In genomic region chr1:11736746-11737639, GRCh38 we compare ENCODE assay signal across 8 cellular contexts. TPM values are rescaled to one million over a fixed set of nuclear protein-coding genes. Genes with fewer than 3 reads are reported as not detected.
A peak's percentile ranks its signal among the peaks of the same experiment; 100 is the strongest.
DNase-seq lines count a peak whose midpoint lies in the region; ATAC-seq, FAIRE-seq and TF ChIP-seq lines count a peak whose summit lies in the region.

No MANE protein-coding gene starts in this region.

- peaks cover 74% of the 10 kb centered on the region for H3K4me1 ChIP-seq in BLaER1

- peak overlapping the region; percentile 77 for H3K9ac ChIP-seq in BLaER1

- H4K20me1 ChIP-seq in BLaER1 = peaks cover 61% of the 10 kb centered on the region

- H3K27ac ChIP-seq in BLaER1 = peak overlapping the region; percentile 76

- peak overlapping the region; percentile 95 for H3K4me3 ChIP-seq in BLaER1
- peak overlapping the region; percentile 98 for H3K4me3 ChIP-seq in fibroblast of pulmonary artery (replicated peaks; ENCODE audit: low read depth, low read length)

- H3K27me3 ChIP-seq in BLaER1 = peaks cover 4% of the 10 kb centered on the region; the same call in 1 of the 2 replicates

- intact Hi-C loops in activated T-helper 1 cell treated with anti-CD3 and anti-CD28 coated beads, Interleukin-12 subunit alpha, Interleukin-12 subunit beta, Interleukin-2, Interleukin-4 antibody, amounts not matched to agents 30 ng/mL and 10 ng/mL and 1 ng/mL, durations not matched to agents 14 hours and 24 hours and 36 hours (cut with micrococcal nuclease) = loop anchor here (1.0 to 10.0 kb wide), 6 partner anchors 56 to 672 kb away; partner anchors contain the start of genes CLCN6, FBXO2, FBXO44 and MAD2L2

- FAIRE-seq in urothelium cell line (lab: Jason Lieb, UNC) = no peak

- H3K36me3 ChIP-seq in BLaER1 = no peaks in the 10 kb centered on the region

- no peaks in the 10 kb centered on the region for H3K27me3 Mint-ChIP-seq in activated T-helper 1 cell treated with anti-CD3 and anti-CD28 coated beads, Interleukin-12 subunit alpha, Interleukin-12 subunit beta, Interleukin-2, Interleukin-4 antibody, amounts not matched to agents 30 ng/mL and 10 ng/mL and 1 ng/mL, durations not matched to agents 14 hours and 24 hours and 36 hours (ENCODE audit: insufficient read depth)
- H3K27me3 Mint-ChIP-seq in nephron (ENCODE audit: low read depth) = no peaks in the 10 kb centered on the region

- TF ChIP-seq CTCF in fibroblast of pulmonary artery (IDR thresholded peaks at IDR 0.05; ENCODE audit: low read length, missing control alignments) (no peak), nephron (IDR thresholded peaks at IDR 0.05; ENCODE audit: unreplicated experiment in 3 of 3) (no peak)

- peaks cover 68% of the 10 kb centered on the region for H3K4me1 Mint-ChIP-seq in activated T-helper 1 cell treated with anti-CD3 and anti-CD28 coated beads, Interleukin-12 subunit alpha, Interleukin-12 subunit beta, Interleukin-2, Interleukin-4 antibody, amounts not matched to agents 30 ng/mL and 10 ng/mL and 1 ng/mL, durations not matched to agents 14 hours and 24 hours and 36 hours (ENCODE audit: low read depth)
- peaks cover 18% of the 10 kb centered on the region for H3K4me1 Mint-ChIP-seq in nephron

- no peaks in the 10 kb centered on the region for H3K9me3 Mint-ChIP-seq in activated T-helper 1 cell treated with anti-CD3 and anti-CD28 coated beads, Interleukin-12 subunit alpha, Interleukin-12 subunit beta, Interleukin-2, Interleukin-4 antibody, amounts not matched to agents 30 ng/mL and 10 ng/mL and 1 ng/mL, durations not matched to agents 14 hours and 24 hours and 36 hours
- H3K9me3 Mint-ChIP-seq in nephron = no peaks in the 10 kb centered on the region

- ATAC-seq in GM21786 (IDR thresholded peaks at IDR 0.05; ENCODE audit: unreplicated experiment) (peak; percentile 35), HG02678 (IDR thresholded peaks at IDR 0.05; ENCODE audit: unreplicated experiment) (no peak)

- H3K27ac Mint-ChIP-seq in activated T-helper 1 cell treated with anti-CD3 and anti-CD28 coated beads, Interleukin-12 subunit alpha, Interleukin-12 subunit beta, Interleukin-2, Interleukin-4 antibody, amounts not matched to agents 30 ng/mL and 10 ng/mL and 1 ng/mL, durations not matched to agents 14 hours and 24 hours and 36 hours = peak overlapping the region; percentile 35
- peak overlapping the region; percentile 61 to 79 (median 71) for H3K27ac Mint-ChIP-seq in nephron

- peak overlapping the region; percentile 100 for H3K4me2 ChIP-seq in BLaER1

- DNase-seq in NCI-H82 treated with DMSO at 0.1 percent for 48 hours (lab: John Stamatoyannopoulos, UW; ENCODE audit: unreplicated experiment) (peak; percentile 40), fibroblast of pulmonary artery (ENCODE audit: low read depth) (peak; percentile 94), urothelium cell line (ENCODE audit: low spot score) (peak; percentile 18)
- peak; percentile 38 for DNase-seq in activated T-helper 1 cell treated with anti-CD3 and anti-CD28 coated beads, Interleukin-12 subunit alpha, Interleukin-12 subunit beta, Interleukin-2, Interleukin-4 antibody, amounts not matched to agents 30 ng/mL and 10 ng/mL and 1 ng/mL, durations not matched to agents 14 hours and 24 hours and 36 hours (ENCODE audit: low spot score)

- peak overlapping the region; percentile 96 for H3K4me3 Mint-ChIP-seq in activated T-helper 1 cell treated with anti-CD3 and anti-CD28 coated beads, Interleukin-12 subunit alpha, Interleukin-12 subunit beta, Interleukin-2, Interleukin-4 antibody, amounts not matched to agents 30 ng/mL and 10 ng/mL and 1 ng/mL, durations not matched to agents 14 hours and 24 hours and 36 hours
- H3K4me3 Mint-ChIP-seq in nephron = peak overlapping the region; percentile 93 to 99 (median 95)

- no peaks in the 10 kb centered on the region for H3K9me3 ChIP-seq in BLaER1

- H3K36me3 Mint-ChIP-seq in activated T-helper 1 cell treated with anti-CD3 and anti-CD28 coated beads, Interleukin-12 subunit alpha, Interleukin-12 subunit beta, Interleukin-2, Interleukin-4 antibody, amounts not matched to agents 30 ng/mL and 10 ng/mL and 1 ng/mL, durations not matched to agents 14 hours and 24 hours and 36 hours (ENCODE audit: low read depth) = peaks cover 5% of the 10 kb centered on the region
- H3K36me3 Mint-ChIP-seq in nephron (ENCODE audit: low read depth) = no peaks in the 10 kb centered on the region

RNA-seq across cellular contexts. Expression of gene AGTRAP, which starts 1.1 kb away (rescaled TPM):
- total RNA-seq in activated T-helper 1 cell treated with anti-CD3 and anti-CD28 coated beads, Interleukin-12 subunit alpha, Interleukin-12 subunit beta, Interleukin-2, Interleukin-4 antibody, amounts not matched to agents 30 ng/mL and 10 ng/mL and 1 ng/mL, durations not matched to agents 14 hours and 24 hours and 36 hours = 13.8 and 15.9 TPM in 2 replicates

RNA-seq across cellular contexts. Expression of gene C1orf167, which starts 25.0 kb away (rescaled TPM):
- not detected in 2 replicates for total RNA-seq in activated T-helper 1 cell treated with anti-CD3 and anti-CD28 coated beads, Interleukin-12 subunit alpha, Interleukin-12 subunit beta, Interleukin-2, Interleukin-4 antibody, amounts not matched to agents 30 ng/mL and 10 ng/mL and 1 ng/mL, durations not matched to agents 14 hours and 24 hours and 36 hours

RNA-seq across cellular contexts. Expression of gene DRAXIN, which starts 45.5 kb away (rescaled TPM):
- 0.07 TPM in 1 of 2 replicates, not detected in the other for total RNA-seq in activated T-helper 1 cell treated with anti-CD3 and anti-CD28 coated beads, Interleukin-12 subunit alpha, Interleukin-12 subunit beta, Interleukin-2, Interleukin-4 antibody, amounts not matched to agents 30 ng/mL and 10 ng/mL and 1 ng/mL, durations not matched to agents 14 hours and 24 hours and 36 hours

RNA-seq across cellular contexts. Expression of gene MAD2L2, which starts 56.0 kb away (rescaled TPM):
- total RNA-seq in activated T-helper 1 cell treated with anti-CD3 and anti-CD28 coated beads, Interleukin-12 subunit alpha, Interleukin-12 subunit beta, Interleukin-2, Interleukin-4 antibody, amounts not matched to agents 30 ng/mL and 10 ng/mL and 1 ng/mL, durations not matched to agents 14 hours and 24 hours and 36 hours = 76.9 and 81.8 TPM in 2 replicates

Comparison
In these comparisons a context has a peak if more than half of its experiments do, and no peak if none do; other contexts are left out.
1. DNase-seq: peak in every context shown above with its lines; median percentile 94 in fibroblast of pulmonary artery; 40 in NCI-H82 treated with DMSO at 0.1 percent for 48 hours; 38 in activated T-helper 1 cell treated with anti-CD3 and anti-CD28 coated beads, Interleukin-12 subunit alpha, Interleukin-12 subunit beta, Interleukin-2, Interleukin-4 antibody, amounts not matched to agents 30 ng/mL and 10 ng/mL and 1 ng/mL, durations not matched to agents 14 hours and 24 hours and 36 hours; 18 in urothelium cell line.